Comparison of ENCODE assay signal across 7 cellular contexts in the genomic region with DNA sequence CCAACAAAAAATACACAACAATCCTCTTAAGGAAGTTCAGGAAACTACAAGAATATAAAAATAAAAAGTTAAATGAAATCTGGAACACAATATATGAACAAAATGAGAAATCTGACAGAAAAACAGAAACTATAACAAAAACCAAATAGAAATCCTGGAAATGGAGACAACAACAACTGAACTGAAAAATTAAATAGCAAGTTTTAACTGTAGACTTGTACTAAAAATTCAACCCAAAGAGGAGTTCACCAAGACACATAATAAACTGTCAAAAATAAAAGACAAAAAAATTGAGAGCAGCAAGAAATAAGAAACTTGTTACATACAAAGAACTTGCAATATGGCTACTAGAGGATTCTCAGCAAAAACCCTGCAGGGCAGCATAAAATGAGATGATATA.
"Had no signal": no experiment of that assay in that cellular context is flagged by ENCODE, and none has a peak within 500 bp of the region (broad histone marks: within the 10 kb centered on the region; RNA-seq: fewer than 3 reads in every experiment).

No MANE protein-coding gene starts in this region.

- ATAC-seq: HCT116 had no signal

- H3K9me3 Mint-ChIP-seq: HFFc6 had no signal

- FAIRE-seq: HTR-8/SVneo had no signal

- H3K4me3 Mint-ChIP-seq: HFFc6 had no signal

- H3K27ac Mint-ChIP-seq: HFFc6 had no signal

- DNase-seq: GM23248, GOT3, HFFc6, IMR-90, KBM-7 had no signal
